1 cellular context compared by ENCODE assay signal in the genomic region with DNA sequence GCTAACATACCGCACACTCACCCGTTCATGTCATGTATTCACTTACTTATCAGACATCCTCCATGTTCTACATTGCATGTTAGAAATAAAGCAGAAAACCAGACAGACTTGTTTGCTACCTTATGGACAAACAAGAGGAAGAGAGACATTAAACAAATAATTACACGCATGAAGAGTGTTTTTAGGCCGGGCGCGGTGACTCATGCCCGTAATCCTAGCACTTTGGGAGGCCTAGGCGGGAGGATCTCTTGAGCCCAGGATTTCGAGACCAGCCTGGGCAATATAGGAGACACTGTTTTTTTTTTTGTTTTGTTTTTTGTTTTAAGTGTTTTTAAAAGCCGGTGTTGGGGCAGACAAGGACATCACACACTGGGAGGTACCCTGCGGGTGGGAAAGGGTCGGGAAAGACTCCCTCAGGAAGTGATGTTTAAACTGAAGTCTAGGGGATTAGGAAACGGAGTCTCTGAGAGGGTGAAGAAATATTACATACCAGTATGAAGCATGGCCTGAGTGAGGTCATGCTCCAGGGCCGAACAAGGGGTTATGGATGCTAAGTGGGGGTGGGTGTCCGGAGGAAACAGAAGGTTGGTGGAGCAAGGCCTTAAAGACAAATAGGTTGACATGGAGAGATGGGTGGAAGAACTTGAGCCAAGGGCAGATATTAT.
TF ChIP-seq lines count a peak whose summit lies in the region.

No MANE protein-coding gene starts in this region.

TF ChIP-seq in GM12878, 131 proteins besides CTCF, POLR2A, EP300 and RAD21 (continued from another document):
- TF ChIP-seq, protein P1, sequence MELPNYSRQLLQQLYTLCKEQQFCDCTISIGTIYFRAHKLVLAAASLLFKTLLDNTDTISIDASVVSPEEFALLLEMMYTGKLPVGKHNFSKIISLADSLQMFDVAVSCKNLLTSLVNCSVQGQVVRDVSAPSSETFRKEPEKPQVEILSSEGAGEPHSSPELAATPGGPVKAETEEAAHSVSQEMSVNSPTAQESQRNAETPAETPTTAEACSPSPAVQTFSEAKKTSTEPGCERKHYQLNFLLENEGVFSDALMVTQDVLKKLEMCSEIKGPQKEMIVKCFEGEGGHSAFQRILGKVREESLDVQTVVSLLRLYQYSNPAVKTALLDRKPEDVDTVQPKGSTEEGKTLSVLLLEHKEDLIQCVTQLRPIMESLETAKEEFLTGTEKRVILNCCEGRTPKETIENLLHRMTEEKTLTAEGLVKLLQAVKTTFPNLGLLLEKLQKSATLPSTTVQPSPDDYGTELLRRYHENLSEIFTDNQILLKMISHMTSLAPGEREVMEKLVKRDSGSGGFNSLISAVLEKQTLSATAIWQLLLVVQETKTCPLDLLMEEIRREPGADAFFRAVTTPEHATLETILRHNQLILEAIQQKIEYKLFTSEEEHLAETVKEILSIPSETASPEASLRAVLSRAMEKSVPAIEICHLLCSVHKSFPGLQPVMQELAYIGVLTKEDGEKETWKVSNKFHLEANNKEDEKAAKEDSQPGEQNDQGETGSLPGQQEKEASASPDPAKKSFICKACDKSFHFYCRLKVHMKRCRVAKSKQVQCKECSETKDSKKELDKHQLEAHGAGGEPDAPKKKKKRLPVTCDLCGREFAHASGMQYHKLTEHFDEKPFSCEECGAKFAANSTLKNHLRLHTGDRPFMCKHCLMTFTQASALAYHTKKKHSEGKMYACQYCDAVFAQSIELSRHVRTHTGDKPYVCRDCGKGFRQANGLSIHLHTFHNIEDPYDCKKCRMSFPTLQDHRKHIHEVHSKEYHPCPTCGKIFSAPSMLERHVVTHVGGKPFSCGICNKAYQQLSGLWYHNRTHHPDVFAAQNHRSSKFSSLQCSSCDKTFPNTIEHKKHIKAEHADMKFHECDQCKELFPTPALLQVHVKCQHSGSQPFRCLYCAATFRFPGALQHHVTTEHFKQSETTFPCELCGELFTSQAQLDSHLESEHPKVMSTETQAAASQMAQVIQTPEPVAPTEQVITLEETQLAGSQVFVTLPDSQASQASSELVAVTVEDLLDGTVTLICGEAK (IDR thresholded peaks at IDR 0.05; ENCODE audit: borderline replicate concordance), result peak; percentile 67; the same call in 1 of the 2 replicates
- TF ChIP-seq, protein P2, sequence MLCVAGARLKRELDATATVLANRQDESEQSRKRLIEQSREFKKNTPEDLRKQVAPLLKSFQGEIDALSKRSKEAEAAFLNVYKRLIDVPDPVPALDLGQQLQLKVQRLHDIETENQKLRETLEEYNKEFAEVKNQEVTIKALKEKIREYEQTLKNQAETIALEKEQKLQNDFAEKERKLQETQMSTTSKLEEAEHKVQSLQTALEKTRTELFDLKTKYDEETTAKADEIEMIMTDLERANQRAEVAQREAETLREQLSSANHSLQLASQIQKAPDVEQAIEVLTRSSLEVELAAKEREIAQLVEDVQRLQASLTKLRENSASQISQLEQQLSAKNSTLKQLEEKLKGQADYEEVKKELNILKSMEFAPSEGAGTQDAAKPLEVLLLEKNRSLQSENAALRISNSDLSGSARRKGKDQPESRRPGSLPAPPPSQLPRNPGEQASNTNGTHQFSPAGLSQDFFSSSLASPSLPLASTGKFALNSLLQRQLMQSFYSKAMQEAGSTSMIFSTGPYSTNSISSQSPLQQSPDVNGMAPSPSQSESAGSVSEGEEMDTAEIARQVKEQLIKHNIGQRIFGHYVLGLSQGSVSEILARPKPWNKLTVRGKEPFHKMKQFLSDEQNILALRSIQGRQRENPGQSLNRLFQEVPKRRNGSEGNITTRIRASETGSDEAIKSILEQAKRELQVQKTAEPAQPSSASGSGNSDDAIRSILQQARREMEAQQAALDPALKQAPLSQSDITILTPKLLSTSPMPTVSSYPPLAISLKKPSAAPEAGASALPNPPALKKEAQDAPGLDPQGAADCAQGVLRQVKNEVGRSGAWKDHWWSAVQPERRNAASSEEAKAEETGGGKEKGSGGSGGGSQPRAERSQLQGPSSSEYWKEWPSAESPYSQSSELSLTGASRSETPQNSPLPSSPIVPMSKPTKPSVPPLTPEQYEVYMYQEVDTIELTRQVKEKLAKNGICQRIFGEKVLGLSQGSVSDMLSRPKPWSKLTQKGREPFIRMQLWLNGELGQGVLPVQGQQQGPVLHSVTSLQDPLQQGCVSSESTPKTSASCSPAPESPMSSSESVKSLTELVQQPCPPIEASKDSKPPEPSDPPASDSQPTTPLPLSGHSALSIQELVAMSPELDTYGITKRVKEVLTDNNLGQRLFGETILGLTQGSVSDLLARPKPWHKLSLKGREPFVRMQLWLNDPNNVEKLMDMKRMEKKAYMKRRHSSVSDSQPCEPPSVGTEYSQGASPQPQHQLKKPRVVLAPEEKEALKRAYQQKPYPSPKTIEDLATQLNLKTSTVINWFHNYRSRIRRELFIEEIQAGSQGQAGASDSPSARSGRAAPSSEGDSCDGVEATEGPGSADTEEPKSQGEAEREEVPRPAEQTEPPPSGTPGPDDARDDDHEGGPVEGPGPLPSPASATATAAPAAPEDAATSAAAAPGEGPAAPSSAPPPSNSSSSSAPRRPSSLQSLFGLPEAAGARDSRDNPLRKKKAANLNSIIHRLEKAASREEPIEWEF (IDR thresholded peaks at IDR 0.05; ENCODE audit: insufficient replicate concordance, low read depth, low read length), result peak; percentile 12
- TF ChIP-seq TCF12 (IDR thresholded peaks at IDR 0.05; ENCODE audit: low read depth, low read length) (no peak), MXI1 (IDR thresholded peaks at IDR 0.05; ENCODE audit: low read depth, low read length) (0 out of 2 replicates have a peak, but pooled peaks have one; percentile 30)
- TF ChIP-seq, protein P3, sequence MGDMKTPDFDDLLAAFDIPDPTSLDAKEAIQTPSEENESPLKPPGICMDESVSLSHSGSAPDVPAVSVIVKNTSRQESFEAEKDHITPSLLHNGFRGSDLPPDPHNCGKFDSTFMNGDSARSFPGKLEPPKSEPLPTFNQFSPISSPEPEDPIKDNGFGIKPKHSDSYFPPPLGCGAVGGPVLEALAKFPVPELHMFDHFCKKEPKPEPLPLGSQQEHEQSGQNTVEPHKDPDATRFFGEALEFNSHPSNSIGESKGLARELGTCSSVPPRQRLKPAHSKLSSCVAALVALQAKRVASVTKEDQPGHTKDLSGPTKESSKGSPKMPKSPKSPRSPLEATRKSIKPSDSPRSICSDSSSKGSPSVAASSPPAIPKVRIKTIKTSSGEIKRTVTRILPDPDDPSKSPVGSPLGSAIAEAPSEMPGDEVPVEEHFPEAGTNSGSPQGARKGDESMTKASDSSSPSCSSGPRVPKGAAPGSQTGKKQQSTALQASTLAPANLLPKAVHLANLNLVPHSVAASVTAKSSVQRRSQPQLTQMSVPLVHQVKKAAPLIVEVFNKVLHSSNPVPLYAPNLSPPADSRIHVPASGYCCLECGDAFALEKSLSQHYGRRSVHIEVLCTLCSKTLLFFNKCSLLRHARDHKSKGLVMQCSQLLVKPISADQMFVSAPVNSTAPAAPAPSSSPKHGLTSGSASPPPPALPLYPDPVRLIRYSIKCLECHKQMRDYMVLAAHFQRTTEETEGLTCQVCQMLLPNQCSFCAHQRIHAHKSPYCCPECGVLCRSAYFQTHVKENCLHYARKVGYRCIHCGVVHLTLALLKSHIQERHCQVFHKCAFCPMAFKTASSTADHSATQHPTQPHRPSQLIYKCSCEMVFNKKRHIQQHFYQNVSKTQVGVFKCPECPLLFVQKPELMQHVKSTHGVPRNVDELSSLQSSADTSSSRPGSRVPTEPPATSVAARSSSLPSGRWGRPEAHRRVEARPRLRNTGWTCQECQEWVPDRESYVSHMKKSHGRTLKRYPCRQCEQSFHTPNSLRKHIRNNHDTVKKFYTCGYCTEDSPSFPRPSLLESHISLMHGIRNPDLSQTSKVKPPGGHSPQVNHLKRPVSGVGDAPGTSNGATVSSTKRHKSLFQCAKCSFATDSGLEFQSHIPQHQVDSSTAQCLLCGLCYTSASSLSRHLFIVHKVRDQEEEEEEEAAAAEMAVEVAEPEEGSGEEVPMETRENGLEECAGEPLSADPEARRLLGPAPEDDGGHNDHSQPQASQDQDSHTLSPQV (IDR thresholded peaks at IDR 0.05), result peak; percentile 54; the same call in 1 of the 2 replicates
- TF ChIP-seq, protein P4, sequence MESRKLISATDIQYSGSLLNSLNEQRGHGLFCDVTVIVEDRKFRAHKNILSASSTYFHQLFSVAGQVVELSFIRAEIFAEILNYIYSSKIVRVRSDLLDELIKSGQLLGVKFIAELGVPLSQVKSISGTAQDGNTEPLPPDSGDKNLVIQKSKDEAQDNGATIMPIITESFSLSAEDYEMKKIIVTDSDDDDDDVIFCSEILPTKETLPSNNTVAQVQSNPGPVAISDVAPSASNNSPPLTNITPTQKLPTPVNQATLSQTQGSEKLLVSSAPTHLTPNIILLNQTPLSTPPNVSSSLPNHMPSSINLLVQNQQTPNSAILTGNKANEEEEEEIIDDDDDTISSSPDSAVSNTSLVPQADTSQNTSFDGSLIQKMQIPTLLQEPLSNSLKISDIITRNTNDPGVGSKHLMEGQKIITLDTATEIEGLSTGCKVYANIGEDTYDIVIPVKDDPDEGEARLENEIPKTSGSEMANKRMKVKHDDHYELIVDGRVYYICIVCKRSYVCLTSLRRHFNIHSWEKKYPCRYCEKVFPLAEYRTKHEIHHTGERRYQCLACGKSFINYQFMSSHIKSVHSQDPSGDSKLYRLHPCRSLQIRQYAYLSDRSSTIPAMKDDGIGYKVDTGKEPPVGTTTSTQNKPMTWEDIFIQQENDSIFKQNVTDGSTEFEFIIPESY (IDR thresholded peaks at IDR 0.05), result 0 out of 2 replicates have a peak, but pooled peaks have one; percentile 12
